Comparison of ENCODE assay signal across 12 cellular contexts in genomic region chr6:81865712-81866111, GRCh38.
DNase-seq lines count a peak whose midpoint lies in the region; ATAC-seq and TF ChIP-seq lines count a peak whose summit lies in the region.
"Had no signal": no experiment of that assay in that cellular context is flagged by ENCODE, and none has a peak within 500 bp of the region (broad histone marks: within the 10 kb centered on the region; RNA-seq: fewer than 3 reads in every experiment).

No MANE protein-coding gene starts in this region.

- H4K20me1 ChIP-seq in PC-3 (ENCODE audit: low read length) = no peaks in the 10 kb centered on the region

- DNase-seq in DMS53 treated with DMSO at 0.1 percent for 48 hours (lab: John Stamatoyannopoulos, UW; ENCODE audit: unreplicated experiment) = peak; percentile 69
- DNase-seq in PC-3 = peak; percentile 73
- peak; percentile 30 for DNase-seq in epithelial cell of proximal tubule (ENCODE audit: low read depth)
- DNase-seq in non-pigmented ciliary epithelial cell (ENCODE audit: low read depth) = peak; percentile 35
- no peak for DNase-seq in NCI-H1092 (lab: John Stamatoyannopoulos, UW)
- DNase-seq in ovary = no peak
- no peak for DNase-seq in activated T-cell treated with anti-CD3 and anti-CD28 coated beads for 4 hours
- DNase-seq: activated CD4-positive, alpha-beta T cell treated with anti-CD3 and anti-CD28 coated beads for 48 hours; DND-41; midbrain; stimulated activated naive CD8-positive, alpha-beta T cell treated with anti-CD3 and anti-CD28 coated beads, Interleukin-15, Interleukin-2, amounts not matched to agents 100 U/mL and 50 U/mL, for 24 hours had no signal

- BruUV-seq in PC-3 (replicated peaks; lab: Mats Ljungman, UMichigan) = no TSS peak

- POLR2A ChIA-PET in PC-3 (lab: Charles Lee; ENCODE audit: unreplicated experiment) = no interaction called here

- H3K9me3 ChIP-seq in PC-3 (ENCODE audit: low read length) (no peaks in the 10 kb centered on the region), ovary (no peaks in the 10 kb centered on the region)

- H3K27ac ChIP-seq in PC-3 (ENCODE audit: low read length) (peak overlapping the region; percentile 67), ovary (no peak overlapping the region)

- H3K4me3 ChIP-seq in PC-3 (ENCODE audit: low read length) = no peak overlapping the region
- no peak overlapping the region for H3K4me3 ChIP-seq in epithelial cell of proximal tubule (ENCODE audit: low read depth, low read length)
- no peak overlapping the region for H3K4me3 ChIP-seq in ovary

- no peak for TF ChIP-seq EP300 in ovary (IDR thresholded peaks at IDR 0.05)

- ATAC-seq in PC-3 (peak; percentile 91), GM18520 (IDR thresholded peaks at IDR 0.05; ENCODE audit: unreplicated experiment) (no peak)
- ATAC-seq: stimulated activated naive CD8-positive, alpha-beta T cell treated with anti-CD3 and anti-CD28 coated beads, Interleukin-15, Interleukin-2, amounts not matched to agents 100 U/mL and 50 U/mL, for 24 hours had no signal

- H3K79me2 ChIP-seq in PC-3 (ENCODE audit: low read length) = no peaks in the 10 kb centered on the region

- no peaks in the 10 kb centered on the region for H3K36me3 ChIP-seq in PC-3 (ENCODE audit: low read depth, low read length)
- H3K36me3 ChIP-seq in ovary = no peaks in the 10 kb centered on the region

- H3K9ac ChIP-seq in PC-3 (ENCODE audit: low read length) = no peak overlapping the region

- WGBS in ovary, 3 donors = 35 to 63% (median 50%) methylated on average over 3 of the region's 3 CpGs

- H3K4me2 ChIP-seq in PC-3 (ENCODE audit: low read length) = peak overlapping the region; percentile 55

- TF ChIP-seq CTCF in PC-3 (conservative IDR thresholded peaks at IDR 0.05; ENCODE audit: low read depth, low read length) = no peak
- no peak for TF ChIP-seq CTCF in epithelial cell of proximal tubule (conservative IDR thresholded peaks at IDR 0.05; ENCODE audit: low read depth, low read length)
- TF ChIP-seq CTCF in ovary (IDR thresholded peaks at IDR 0.05) = no peak

- TF ChIP-seq POLR2A in ovary (IDR thresholded peaks at IDR 0.05) = no peak

- H3K4me1 ChIP-seq in PC-3 (ENCODE audit: insufficient read depth, low read length) (peaks cover 25% of the 10 kb centered on the region), ovary (ENCODE audit: insufficient read depth) (peaks cover 4% of the 10 kb centered on the region)

- intact Hi-C loops in PC-3 (cut with micrococcal nuclease) (loop anchor here (10.0 kb wide), 2 partner anchors 81 to 139 kb away; no protein-coding TSS in a partner anchor), ovary (cut with DNase I) (no loop called here)

- no peaks in the 10 kb centered on the region for H3K27me3 ChIP-seq in PC-3 (ENCODE audit: low read length)
- no peaks in the 10 kb centered on the region for H3K27me3 ChIP-seq in ovary

- H3K9me2 ChIP-seq in PC-3 (replicated peaks; ENCODE audit: low read length) = no peaks in the 10 kb centered on the region

- H2AFZ ChIP-seq in PC-3 (ENCODE audit: low read length) = no peak overlapping the region; the same call in 1 of the 2 replicates

- CTCF ChIA-PET in PC-3 (lab: Charles Lee) = no interaction called here

- no peaks in the 10 kb centered on the region for H3F3A ChIP-seq in PC-3 (ENCODE audit: low read length, unreplicated experiment)

Comparison
In these comparisons a context has a peak if more than half of its experiments do, and no peak if none do; other contexts are left out.
1. DNase-seq: peak in DMS53 treated with DMSO at 0.1 percent for 48 hours (single experiment), PC-3 (single experiment), epithelial cell of proximal tubule (single experiment) and non-pigmented ciliary epithelial cell (single experiment); none in NCI-H1092 (single experiment), ovary (0 of 5) and activated T-cell treated with anti-CD3 and anti-CD28 coated beads for 4 hours (single experiment).